Comparison of ENCODE assay signal across 10 cellular contexts in the genomic region with DNA sequence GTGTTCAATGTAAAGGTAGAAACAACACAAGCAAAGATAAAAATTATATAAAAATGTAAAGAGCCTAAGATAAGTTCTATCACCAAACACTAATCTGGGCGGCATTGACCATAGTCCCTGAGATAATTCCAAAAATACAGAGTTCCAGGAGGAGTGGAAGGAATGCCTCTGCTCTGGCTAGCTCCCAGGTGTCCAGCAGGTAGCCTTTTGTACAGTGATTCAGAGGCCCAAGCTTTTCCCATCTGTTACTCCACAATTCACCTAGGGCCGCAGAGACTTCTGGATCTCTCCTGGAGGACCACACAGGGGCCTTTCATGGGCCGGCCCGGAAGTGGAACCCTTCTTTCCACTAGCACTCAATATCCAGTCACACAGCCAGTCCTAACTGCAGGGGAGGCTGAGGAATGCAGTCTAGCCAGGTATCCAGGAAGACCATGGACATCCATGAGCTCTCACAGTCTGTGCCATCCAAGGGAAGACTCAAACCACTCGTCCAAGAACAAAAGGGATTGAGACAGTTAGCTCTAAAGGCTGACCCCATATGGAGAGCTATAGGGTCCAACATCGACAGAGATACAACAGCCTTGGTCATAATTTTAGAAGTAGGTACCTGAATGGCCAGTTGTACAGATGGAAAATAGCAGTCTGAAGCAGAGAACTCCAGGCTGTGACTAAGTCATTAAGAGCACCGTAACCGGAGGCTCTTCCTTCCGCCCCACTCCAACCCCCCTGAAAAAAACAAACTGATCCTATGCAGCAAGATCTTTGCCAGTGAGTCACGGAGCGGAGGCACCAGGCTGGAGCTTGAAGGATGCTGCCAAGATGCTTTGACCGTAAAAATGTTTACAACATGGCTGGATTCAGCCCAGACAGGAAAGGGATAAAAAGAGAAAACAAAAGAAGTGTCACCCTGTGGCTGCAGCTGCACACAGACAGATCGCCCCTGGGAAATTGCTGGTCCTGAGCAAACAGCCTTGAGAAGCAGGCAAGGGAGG.
DNase-seq lines count a peak whose midpoint lies in the region; ATAC-seq and TF ChIP-seq lines count a peak whose summit lies in the region.
"Had no signal": no experiment of that assay in that cellular context is flagged by ENCODE, and none has a peak within 500 bp of the region (broad histone marks: within the 10 kb centered on the region; RNA-seq: fewer than 3 reads in every experiment).

No MANE protein-coding gene starts in this region.

- no peak overlapping the region for H3K4me3 Mint-ChIP-seq in endodermal cell

- no peaks in the 10 kb centered on the region for H3K9me3 ChIP-seq in SJSA1 (replicated peaks)
- H3K9me3 ChIP-seq in skeletal muscle satellite cell (replicated peaks; ENCODE audit: low read length): no peaks in the 10 kb centered on the region
- H3K9me3 ChIP-seq in endodermal cell (ENCODE audit: control insufficient read depth, low read length): no peaks in the 10 kb centered on the region
- H3K9me3 ChIP-seq: pancreas, upper lobe of left lung had no signal

- no peaks in the 10 kb centered on the region for H3K27me3 Mint-ChIP-seq in endodermal cell (ENCODE audit: insufficient read depth)

- no peak overlapping the region for H3K27ac Mint-ChIP-seq in endodermal cell

- H3K4me1 ChIP-seq in SJSA1 (replicated peaks) (peaks cover 40% of the 10 kb centered on the region), foreskin keratinocyte (peaks cover 65% of the 10 kb centered on the region), skeletal muscle satellite cell (ENCODE audit: control insufficient read depth, insufficient read depth, low read length) (peaks cover 32% of the 10 kb centered on the region), endodermal cell (ENCODE audit: control insufficient read depth, insufficient read depth, low read length) (peaks cover 3% of the 10 kb centered on the region)
- H3K4me1 ChIP-seq: pancreas had no signal

- peak; percentile 89 for DNase-seq in HCEC 1CT
- DNase-seq in SJSA1 (ENCODE audit: low read depth in 1 of 2, low spot score in 2 of 2): peak; percentile 95 to 97
- DNase-seq in foreskin keratinocyte: peak; percentile 96 to 98
- no peak for DNase-seq in activated naive CD4-positive, alpha-beta T cell (lab: John Stamatoyannopoulos, UW)
- DNase-seq in omental fat pad (ENCODE audit: low spot score): no peak
- DNase-seq in endodermal cell: no peak
- DNase-seq: pancreas, upper lobe of left lung had no signal

- peak overlapping the region; percentile 63 for H3K4me2 ChIP-seq in skeletal muscle satellite cell (ENCODE audit: low read length)

- H3K4me3 ChIP-seq in SJSA1 (no peak overlapping the region), skeletal muscle satellite cell (ENCODE audit: low read length) (peak overlapping the region; percentile 41), endodermal cell (ENCODE audit: low read length) (no peak overlapping the region)
- H3K4me3 ChIP-seq: pancreas, upper lobe of left lung had no signal

- H3K27ac ChIP-seq in SJSA1 (peak overlapping the region; percentile 83), foreskin keratinocyte (peak overlapping the region; percentile 41), endodermal cell (ENCODE audit: low read depth, low read length) (no peak overlapping the region)
- H3K27ac ChIP-seq: pancreas, upper lobe of left lung had no signal

- no peaks in the 10 kb centered on the region for H3K27me3 ChIP-seq in SJSA1 (replicated peaks)
- no peaks in the 10 kb centered on the region for H3K27me3 ChIP-seq in foreskin keratinocyte
- no peaks in the 10 kb centered on the region for H3K27me3 ChIP-seq in skeletal muscle satellite cell (ENCODE audit: control insufficient read depth, insufficient read depth, low read length)
- H3K27me3 ChIP-seq in endodermal cell (ENCODE audit: control insufficient read depth, insufficient read depth, low read length, poor library complexity, severe bottlenecking): no peaks in the 10 kb centered on the region
- H3K27me3 ChIP-seq: pancreas, upper lobe of left lung had no signal

- no peak for TF ChIP-seq CTCF in foreskin keratinocyte (conservative IDR thresholded peaks at IDR 0.05)
- no peak for TF ChIP-seq CTCF in omental fat pad (IDR thresholded peaks at IDR 0.05)
- TF ChIP-seq CTCF in endodermal cell (conservative IDR thresholded peaks at IDR 0.05): no peak

- WGBS in endodermal cell (ENCODE audit: insufficient coverage in 1 of 2, insufficient read length in 1 of 2), 2 experiments: 77 to 93% methylated on average over 10 to 13 of the region's 13 CpGs

- no peaks in the 10 kb centered on the region for H3K36me3 Mint-ChIP-seq in endodermal cell (ENCODE audit: low read depth)

- H3K36me3 ChIP-seq in SJSA1: no peaks in the 10 kb centered on the region
- no peaks in the 10 kb centered on the region for H3K36me3 ChIP-seq in skeletal muscle satellite cell (ENCODE audit: insufficient read depth, low read length)
- H3K36me3 ChIP-seq in endodermal cell (ENCODE audit: control insufficient read depth, insufficient read depth, low read length): no peaks in the 10 kb centered on the region
- H3K36me3 ChIP-seq: pancreas, upper lobe of left lung had no signal

- H3K9ac ChIP-seq in skeletal muscle satellite cell (ENCODE audit: low read depth, low read length): peak overlapping the region; percentile 58
- H3K9ac ChIP-seq in endodermal cell (ENCODE audit: extremely low read depth, low read length, poor library complexity, severe bottlenecking): no peak overlapping the region

- no peaks in the 10 kb centered on the region for H3K9me3 Mint-ChIP-seq in endodermal cell

- H3K4me1 Mint-ChIP-seq in endodermal cell: peaks cover 16% of the 10 kb centered on the region

- peak; percentile 93 for ATAC-seq in foreskin keratinocyte
- no peak for ATAC-seq in GM19467 (IDR thresholded peaks at IDR 0.05; ENCODE audit: unreplicated experiment)
- ATAC-seq in omental fat pad (ENCODE audit: low FRiP score): no peak

Comparison
In these comparisons a context has a peak if more than half of its experiments do, and no peak if none do; other contexts are left out.
1. DNase-seq: peak in HCEC 1CT (single experiment), SJSA1 (2 of 2) and foreskin keratinocyte (2 of 2); none in activated naive CD4-positive, alpha-beta T cell (0 of 4), omental fat pad (single experiment) and endodermal cell (single experiment).